ENCODE assay signal across 25 cellular contexts in genomic region chr10:103828587-103829186, GRCh38. TPM values are rescaled to one million over a fixed set of nuclear protein-coding genes. Genes with fewer than 3 reads are reported as not detected.
DNase-seq lines count a peak whose midpoint lies in the region; ATAC-seq and TF ChIP-seq lines count a peak whose summit lies in the region.
"Had no signal": no experiment of that assay in that cellular context is flagged by ENCODE, and none has a peak within 500 bp of the region (broad histone marks: within the 10 kb centered on the region; RNA-seq: fewer than 3 reads in every experiment).

No MANE protein-coding gene starts in this region.

- no peak overlapping the region for H2AK9ac ChIP-seq in IMR-90 (replicated peaks; ENCODE audit: low read depth, low read length, poor library complexity)

- H3K9ac ChIP-seq in IMR-90 (ENCODE audit: low read depth, low read length) = no peak overlapping the region

- H3K4me3 ChIP-seq in IMR-90 (ENCODE audit: insufficient read depth, low read depth, low read length) (no peak overlapping the region), esophagus squamous epithelium (no peak overlapping the region)
- H3K4me3 ChIP-seq: esophagus muscularis mucosa, gastroesophageal sphincter, prostate gland had no signal

- TF ChIP-seq CTCF in IMR-90 (conservative IDR thresholded peaks at IDR 0.05; ENCODE audit: low read depth, low read length) (no peak), esophagus squamous epithelium (IDR thresholded peaks at IDR 0.05) (no peak), osteocyte (IDR thresholded peaks at IDR 0.05) (no peak), mesothelial cell of epicardium (IDR thresholded peaks at IDR 0.05; ENCODE audit: unreplicated experiment) (no peak)

- H3K27ac Mint-ChIP-seq in osteocyte (ENCODE audit: unreplicated experiment) = peak overlapping the region; percentile 61
- no peak overlapping the region for H3K27ac Mint-ChIP-seq in mesothelial cell of epicardium
- H3K27ac Mint-ChIP-seq: activated naive CD8-positive, alpha-beta T cell treated with anti-CD3 and anti-CD28 coated beads, Interleukin-2, amount 10 ng/mL, durations not matched to agents 7 days and 5 days; type B pancreatic cell had no signal

- 0 out of 2 replicates have a peak, but pooled peaks have one; percentile 15 for ATAC-seq in IMR-90 (ENCODE audit: low read depth)
- ATAC-seq: gastroesophageal sphincter had no signal

- no TSS peak for BruUV-seq in IMR-90 (replicated peaks; lab: Mats Ljungman, UMichigan)

- no peak overlapping the region for H2AK5ac ChIP-seq in IMR-90 (ENCODE audit: low read depth, low read length)

- in situ Hi-C loops in IMR-90 (cut with MboI; ENCODE audit: low sequenced_read_pairs) = no loop called here

- H3K36me3 ChIP-seq in IMR-90 (ENCODE audit: control insufficient read depth, insufficient read depth, low read length) (no peaks in the 10 kb centered on the region), esophagus squamous epithelium (peaks cover 0 to 9% (median 0%) of the 10 kb centered on the region in 3 donors)
- H3K36me3 ChIP-seq: esophagus muscularis mucosa, gastroesophageal sphincter, prostate gland had no signal

- H3K18ac ChIP-seq in IMR-90 (ENCODE audit: low read depth, low read length) = no peak overlapping the region

- H3K4me3 Mint-ChIP-seq in osteocyte (ENCODE audit: unreplicated experiment) (no peak overlapping the region), mesothelial cell of epicardium (no peak overlapping the region)
- H3K4me3 Mint-ChIP-seq: activated naive CD8-positive, alpha-beta T cell treated with anti-CD3 and anti-CD28 coated beads, Interleukin-2, amount 10 ng/mL, durations not matched to agents 7 days and 5 days; CD8-positive, alpha-beta memory T cell; type B pancreatic cell had no signal

- H2BK15ac ChIP-seq in IMR-90 (ENCODE audit: low read depth, low read length) = no peak overlapping the region

- no peak overlapping the region for H3K23ac ChIP-seq in IMR-90 (ENCODE audit: low read depth, low read length)

- WGBS in IMR-90 (ENCODE audit: extremely low coverage in 2 of 2, insufficient read length in 1 of 2), 2 experiments = 40% methylated on average over 1 of the region's 7 CpGs; no CpG with 5 or more reads in 1 of the 2 experiments
- 71 to 75% methylated on average over 7 of the region's 7 CpGs for WGBS in esophagus squamous epithelium, 2 donors

- peaks cover 9% of the 10 kb centered on the region for H3K27me3 Mint-ChIP-seq in osteocyte (ENCODE audit: unreplicated experiment)
- peaks cover 9% of the 10 kb centered on the region for H3K27me3 Mint-ChIP-seq in mesothelial cell of epicardium (ENCODE audit: low read depth)
- H3K27me3 Mint-ChIP-seq: type B pancreatic cell had no signal

- peaks cover 2% of the 10 kb centered on the region; the same call in 1 of the 2 replicates for H4K20me1 ChIP-seq in IMR-90 (ENCODE audit: insufficient read depth, low read length)

- H4K8ac ChIP-seq in IMR-90 (ENCODE audit: low read depth in 2 of 2, low read length in 2 of 2) = no peak overlapping the region

- CTCF ChIA-PET in IMR-90 (lab: Yijun Ruan, JAX) = interaction anchor here (1.4 kb wide), 1 partner anchor 9 kb away, joined by 4 read pairs; no protein-coding TSS in a partner anchor

- TF ChIP-seq RAD21 in IMR-90 (IDR thresholded peaks at IDR 0.05; ENCODE audit: low read length) = no peak

- H3K4me2 ChIP-seq in IMR-90 (ENCODE audit: low read depth, low read length) = no peak overlapping the region

- no peak overlapping the region for H2BK120ac ChIP-seq in IMR-90 (ENCODE audit: low read depth, low read length)

- no peaks in the 10 kb centered on the region for H3K9me3 ChIP-seq in IMR-90 (ENCODE audit: control insufficient read depth, insufficient read depth, low read length)
- no peaks in the 10 kb centered on the region for H3K9me3 ChIP-seq in esophagus squamous epithelium
- H3K9me3 ChIP-seq: esophagus muscularis mucosa, gastroesophageal sphincter, prostate gland had no signal

- intact Hi-C loops in IMR-90 (cut with micrococcal nuclease) = no loop called here
- intact Hi-C loops in esophagus squamous epithelium (cut with DNase I) = no loop called here

- H3K27me3 ChIP-seq in IMR-90 (ENCODE audit: control insufficient read depth, insufficient read depth, low read length) (no peaks in the 10 kb centered on the region), esophagus squamous epithelium (no peaks in the 10 kb centered on the region)
- H3K27me3 ChIP-seq: esophagus muscularis mucosa, gastroesophageal sphincter had no signal

- DNase-seq in IMR-90 = no peak
- peak; percentile 36 for DNase-seq in RPMI7951 (ENCODE audit: low read depth)
- no peak for DNase-seq in esophagus squamous epithelium (lab: John Stamatoyannopoulos, UW)
- DNase-seq in osteocyte (ENCODE audit: extremely low spot score, unreplicated experiment) = no peak
- DNase-seq in NOMO-1 treated with DMSO at 0.1 percent for 48 hours (lab: John Stamatoyannopoulos, UW; ENCODE audit: unreplicated experiment) = no peak
- no peak for DNase-seq in OCI-M2 (lab: John Stamatoyannopoulos, UW; ENCODE audit: unreplicated experiment)
- DNase-seq in mesothelial cell of epicardium (ENCODE audit: low spot score in 2 of 2, unreplicated experiment in 2 of 2) = no peak
- no peak for DNase-seq in OCI-M1 (lab: John Stamatoyannopoulos, UW)
- DNase-seq: activated CD4-positive, alpha-beta T cell treated with anti-CD3 and anti-CD28 coated beads, Interleukin-2, amount 50 U/mL, for 4 hours; activated CD4-positive, CD25-positive, alpha-beta regulatory T cell; activated CD8-positive, alpha-beta memory T cell treated with anti-CD3 and anti-CD28 coated beads, Interleukin-2, amount 50 U/mL, for 4 hours; activated naive CD8-positive, alpha-beta T cell treated with anti-CD3 and anti-CD28 coated beads, Interleukin-2, amount 10 ng/mL, durations not matched to agents 7 days and 5 days; CD8-positive, alpha-beta memory T cell; DMS153; effector CD8-positive, alpha-beta T cell; GDM1; NCI-H1436; NCI-H2107; NCI-H524; SW 1271; T1000 had no signal

- no peak overlapping the region for H3K14ac ChIP-seq in IMR-90 (replicated peaks; ENCODE audit: low read depth, low read length)

- no peak overlapping the region for H2BK20ac ChIP-seq in IMR-90 (ENCODE audit: low read depth, low read length)

- 0 out of 2 replicates have a peak, but pooled peaks cover 5% of the 10 kb centered on the region for H3K9me1 ChIP-seq in IMR-90 (ENCODE audit: insufficient read depth, low read length)

- H3K36me3 Mint-ChIP-seq in osteocyte (ENCODE audit: unreplicated experiment) (no peaks in the 10 kb centered on the region), mesothelial cell of epicardium (no peaks in the 10 kb centered on the region)
- H3K36me3 Mint-ChIP-seq: activated naive CD8-positive, alpha-beta T cell treated with anti-CD3 and anti-CD28 coated beads, Interleukin-2, amount 10 ng/mL, durations not matched to agents 7 days and 5 days had no signal

- no peak overlapping the region for H3K4ac ChIP-seq in IMR-90 (ENCODE audit: low read depth, low read length)

- H3K4me1 Mint-ChIP-seq in osteocyte (ENCODE audit: unreplicated experiment) (peaks cover 42% of the 10 kb centered on the region), mesothelial cell of epicardium (peaks cover 34% of the 10 kb centered on the region)
- H3K4me1 Mint-ChIP-seq: CD8-positive, alpha-beta memory T cell had no signal

- H3K27ac ChIP-seq in IMR-90 (ENCODE audit: insufficient read depth, low read length) = no peak overlapping the region
- peak overlapping the region in 3 of 4 donors; percentile 8 to 33 (median 18) for H3K27ac ChIP-seq in esophagus squamous epithelium
- H3K27ac ChIP-seq: esophagus muscularis mucosa, gastroesophageal sphincter, prostate gland had no signal

- H3K79me1 ChIP-seq in IMR-90 (ENCODE audit: low read depth in 1 of 2, low read length in 2 of 2) = peaks cover 9 to 31% of the 10 kb centered on the region in 2 experiments

- POLR2A ChIA-PET in IMR-90 (lab: Charles Lee; ENCODE audit: unreplicated experiment) = no interaction called here

- TF ChIP-seq POLR2A in IMR-90 (IDR thresholded peaks at IDR 0.05; ENCODE audit: low read depth, low read length) = no peak
- TF ChIP-seq POLR2A in esophagus squamous epithelium (IDR thresholded peaks at IDR 0.05) = no peak

- no peak overlapping the region for H2AFZ ChIP-seq in IMR-90 (replicated peaks; ENCODE audit: low read length, poor library complexity)

- no peak overlapping the region for H4K91ac ChIP-seq in IMR-90 (ENCODE audit: insufficient read depth, low read depth, low read length)

- H3K9me3 Mint-ChIP-seq in osteocyte (ENCODE audit: unreplicated experiment) (no peaks in the 10 kb centered on the region), mesothelial cell of epicardium (no peaks in the 10 kb centered on the region)
- H3K9me3 Mint-ChIP-seq: activated naive CD8-positive, alpha-beta T cell treated with anti-CD3 and anti-CD28 coated beads, Interleukin-2, amount 10 ng/mL, durations not matched to agents 7 days and 5 days; type B pancreatic cell had no signal

- dilution Hi-C loops in IMR-90 (cut with HindIII; ENCODE audit: low sequenced_read_pairs, unreplicated experiment) = no loop called here

- no peak overlapping the region for H3K56ac ChIP-seq in IMR-90 (ENCODE audit: extremely low read depth, insufficient read depth, low read length)

- H3K4me1 ChIP-seq in IMR-90 (ENCODE audit: control insufficient read depth, insufficient read depth, low read length) = peaks cover 23% of the 10 kb centered on the region
- H3K4me1 ChIP-seq in esophagus squamous epithelium = peaks cover 16 to 49% (median 17%) of the 10 kb centered on the region in 3 donors
- H3K4me1 ChIP-seq: prostate gland had no signal

- H4K5ac ChIP-seq in IMR-90 (ENCODE audit: low read depth, low read length) = no peak overlapping the region

- no peak overlapping the region for H2BK5ac ChIP-seq in IMR-90 (ENCODE audit: low read depth, low read length, poor library complexity, severe bottlenecking)

TF ChIP-seq in IMR-90, 13 proteins besides CTCF, POLR2A, EP300 and RAD21 (continues in another document):
- no peak for TF ChIP-seq MXI1 (IDR thresholded peaks at IDR 0.05; ENCODE audit: borderline replicate concordance, low read depth, low read length)
- TF ChIP-seq SMC3 (IDR thresholded peaks at IDR 0.05; ENCODE audit: low read depth, low read length) = no peak
- TF ChIP-seq RCOR1 (IDR thresholded peaks at IDR 0.05; ENCODE audit: insufficient replicate concordance, low read length) = no peak

RNA-seq across cellular contexts. Expression of gene SH3PXD2A, which starts 26.7 kb away (rescaled TPM):
- total RNA-seq in IMR-90 (2012; rRNA removed) (6.3 and 6.7 TPM in 2 replicates), esophagus squamous epithelium (10 to 100 TPM; 25.1 to 57.8 (median 42.7) TPM), osteocyte (43.0 and 46.6 TPM in 2 replicates), mesothelial cell of epicardium (33.5 to 36.8 TPM (median 34.4 TPM) in 3 replicates)
- polyA plus RNA-seq in IMR-90 (2012; rRNA removed) = 23.0 and 26.3 TPM in 2 replicates
- 10.2 and 16.7 TPM in 2 replicates for polyA plus RNA-seq in IMR-90 (2012; cell fraction: cytosol; rRNA removed)
- polyA plus RNA-seq in IMR-90 (2012; cell fraction: nucleus; rRNA removed; ENCODE audit: low replicate concordance) = 51.9 and 61.4 TPM in 2 replicates
- total RNA-seq in RPMI7951 (2014; rRNA removed; shearing (Covaris generic)) = 9.7 and 10.7 TPM in 2 replicates
